In genomic region chr2:136765256-136765735, GRCh38 we compare ENCODE assay signal across 9 cellular contexts.
A peak's percentile ranks its signal among the peaks of the same experiment; 100 is the strongest.
DNase-seq lines count a peak whose midpoint lies in the region; ATAC-seq lines count a peak whose summit lies in the region.
"Had no signal": no experiment of that assay in that cellular context is flagged by ENCODE, and none has a peak within 500 bp of the region (broad histone marks: within the 10 kb centered on the region; RNA-seq: fewer than 3 reads in every experiment).

THSD7B (plus strand) TSS chr2:136765545; CDS start chr2:136882179, 116,634 bp downstream.

- H3K4me3 ChIP-seq in stomach smooth muscle (ENCODE audit: low read length in 2 of 2): peak within 1 kb of the TSS; percentile 71 to 73

- H3K27me3 Mint-ChIP-seq in activated naive CD8-positive, alpha-beta T cell treated with anti-CD3 and anti-CD28 coated beads, Interleukin-2, amount 50 U/mL, for 24 hours: peaks cover 63% of the 10 kb centered on the region

- H3K27ac Mint-ChIP-seq in activated naive CD8-positive, alpha-beta T cell treated with anti-CD3 and anti-CD28 coated beads, Interleukin-2, amount 50 U/mL, for 24 hours: no peak within 1 kb of the TSS

- H3K36me3 Mint-ChIP-seq in activated naive CD8-positive, alpha-beta T cell treated with anti-CD3 and anti-CD28 coated beads, Interleukin-2, amount 50 U/mL, for 24 hours (ENCODE audit: low read depth): no peaks in the 10 kb centered on the region

- peaks cover 20% of the 10 kb centered on the region in 2 donors for H3K27me3 ChIP-seq in stomach smooth muscle (ENCODE audit: control insufficient read depth in 1 of 2, insufficient read depth in 2 of 2, low read length in 2 of 2)

- H3K27ac ChIP-seq in stomach smooth muscle (ENCODE audit: low read length): no peak within 1 kb of the TSS
- H3K27ac ChIP-seq: neutrophil had no signal

- H3K4me3 Mint-ChIP-seq in activated naive CD8-positive, alpha-beta T cell treated with anti-CD3 and anti-CD28 coated beads, Interleukin-2, amount 50 U/mL, for 24 hours: no peak within 1 kb of the TSS

- peak; percentile 69 for DNase-seq in NCI-H82 (lab: John Stamatoyannopoulos, UW)
- no peak for DNase-seq in NCI-H82 treated with DMSO at 0.1 percent for 48 hours (lab: John Stamatoyannopoulos, UW; ENCODE audit: unreplicated experiment)
- DNase-seq in activated naive CD8-positive, alpha-beta T cell treated with anti-CD3 and anti-CD28 coated beads, Interleukin-2, amount 50 U/mL, for 24 hours: no peak
- peak; percentile 57 for DNase-seq in islet precursor cell
- DNase-seq in stimulated activated CD4-positive, alpha-beta T cell treated with anti-CD3 and anti-CD28 coated beads, Interleukin-4, amount 100 ng/mL, for 4 hours: no peak

- H3K9ac ChIP-seq in stomach smooth muscle (ENCODE audit: low read length in 2 of 2): no peak within 1 kb of the TSS

- peaks cover 7% of the 10 kb centered on the region for H3K4me1 ChIP-seq in stomach smooth muscle (ENCODE audit: control insufficient read depth, insufficient read depth, low read length)

- peaks cover 4% of the 10 kb centered on the region for H3K4me1 Mint-ChIP-seq in activated naive CD8-positive, alpha-beta T cell treated with anti-CD3 and anti-CD28 coated beads, Interleukin-2, amount 50 U/mL, for 24 hours

- peak; percentile 31 for ATAC-seq in activated naive CD8-positive, alpha-beta T cell treated with anti-CD3 and anti-CD28 coated beads, Interleukin-2, amount 50 U/mL, for 24 hours
- ATAC-seq in HG03521 (IDR thresholded peaks at IDR 0.05; ENCODE audit: unreplicated experiment) (no peak), HG02973 (IDR thresholded peaks at IDR 0.05; ENCODE audit: unreplicated experiment) (no peak)

- peaks cover 0 to 2% of the 10 kb centered on the region in 2 donors for H3K9me3 ChIP-seq in stomach smooth muscle (ENCODE audit: control insufficient read depth in 2 of 2, low read length in 2 of 2)
- H3K9me3 ChIP-seq: neutrophil had no signal

- no peaks in the 10 kb centered on the region for H3K9me3 Mint-ChIP-seq in activated naive CD8-positive, alpha-beta T cell treated with anti-CD3 and anti-CD28 coated beads, Interleukin-2, amount 50 U/mL, for 24 hours

- no peaks in the 10 kb centered on the region for H3K36me3 ChIP-seq in stomach smooth muscle (ENCODE audit: control insufficient read depth in 2 of 2, insufficient read depth in 2 of 2, low read length in 2 of 2)
- H3K36me3 ChIP-seq: neutrophil had no signal

Comparison
In these comparisons a context has a peak if more than half of its experiments do, and no peak if none do; other contexts are left out.
1. DNase-seq: peak in NCI-H82 (single experiment) and islet precursor cell (single experiment); none in NCI-H82 treated with DMSO at 0.1 percent for 48 hours (single experiment), activated naive CD8-positive, alpha-beta T cell treated with anti-CD3 and anti-CD28 coated beads, Interleukin-2, amount 50 U/mL, for 24 hours (single experiment) and stimulated activated CD4-positive, alpha-beta T cell treated with anti-CD3 and anti-CD28 coated beads, Interleukin-4, amount 100 ng/mL, for 4 hours (0 of 2).